ENCODE assay signal across 8 cellular contexts in the genomic region with DNA sequence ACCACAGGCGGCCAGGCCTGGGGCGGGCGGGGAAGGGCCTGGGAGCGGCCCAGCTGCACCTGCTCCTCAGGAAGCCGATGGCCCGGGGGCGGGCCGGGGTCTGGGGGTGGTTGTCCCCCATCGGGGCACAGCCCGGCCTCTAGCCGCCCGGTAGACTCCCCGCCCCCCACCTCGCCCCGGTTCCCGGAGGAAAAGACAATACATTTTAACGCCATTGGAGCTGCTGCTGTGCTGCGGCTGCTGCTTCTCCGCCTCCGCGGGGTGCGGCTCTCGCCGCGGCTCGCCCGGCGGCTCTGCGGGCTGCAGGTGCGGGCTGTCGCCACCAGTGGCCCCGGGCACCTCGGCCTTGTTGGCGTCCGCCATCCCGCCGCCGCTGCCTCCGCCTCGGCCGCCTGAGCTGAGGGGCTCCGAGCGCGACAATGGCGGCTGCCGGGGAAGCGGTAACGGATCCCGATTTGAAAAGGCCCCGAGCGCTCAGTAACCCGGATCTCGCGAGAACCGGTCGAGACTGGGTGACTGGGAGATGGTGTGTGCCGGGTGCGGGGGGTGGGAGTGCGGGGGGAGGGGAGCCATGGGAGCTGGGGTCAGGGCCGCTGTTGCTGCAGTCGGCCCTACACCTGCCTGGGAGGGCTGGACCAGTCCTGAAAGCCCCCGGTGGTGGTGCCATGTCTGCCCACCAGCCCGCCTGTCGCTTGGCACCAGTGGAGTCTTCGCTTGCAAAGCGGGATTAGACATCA. TPM values are rescaled to one million over a fixed set of nuclear protein-coding genes. Genes with fewer than 3 reads are reported as not detected.
DNase-seq lines count a peak whose midpoint lies in the region; ATAC-seq and TF ChIP-seq lines count a peak whose summit lies in the region.

A gene with protein sequence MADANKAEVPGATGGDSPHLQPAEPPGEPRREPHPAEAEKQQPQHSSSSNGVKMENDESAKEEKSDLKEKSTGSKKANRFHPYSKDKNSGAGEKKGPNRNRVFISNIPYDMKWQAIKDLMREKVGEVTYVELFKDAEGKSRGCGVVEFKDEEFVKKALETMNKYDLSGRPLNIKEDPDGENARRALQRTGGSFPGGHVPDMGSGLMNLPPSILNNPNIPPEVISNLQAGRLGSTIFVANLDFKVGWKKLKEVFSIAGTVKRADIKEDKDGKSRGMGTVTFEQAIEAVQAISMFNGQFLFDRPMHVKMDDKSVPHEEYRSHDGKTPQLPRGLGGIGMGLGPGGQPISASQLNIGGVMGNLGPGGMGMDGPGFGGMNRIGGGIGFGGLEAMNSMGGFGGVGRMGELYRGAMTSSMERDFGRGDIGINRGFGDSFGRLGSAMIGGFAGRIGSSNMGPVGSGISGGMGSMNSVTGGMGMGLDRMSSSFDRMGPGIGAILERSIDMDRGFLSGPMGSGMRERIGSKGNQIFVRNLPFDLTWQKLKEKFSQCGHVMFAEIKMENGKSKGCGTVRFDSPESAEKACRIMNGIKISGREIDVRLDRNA (minus strand): TSS at position 421 of the 737 bp plus-strand sequence. CDS start 58 bp downstream, at position 363.

- no peaks in the 10 kb centered on the region for H3K4me1 ChIP-seq in NT2/D1 (ENCODE audit: insufficient read depth, insufficient read length)

- CTCF ChIA-PET in BJ (lab: Yijun Ruan, JAX) = no interaction called here

- H3K36me3 Mint-ChIP-seq in naive B cell = peaks cover 0 to 13% of the 10 kb centered on the region in 2 donors
- H3K36me3 Mint-ChIP-seq in stimulated activated memory B cell treated with anti-CD40 and anti-IgM and Interleukin-4, amounts not matched to agents 10 μg/mL and 1 μg/mL and 100 μg/mL, for 72 hours = peaks cover 15% of the 10 kb centered on the region

- H3K9ac ChIP-seq in NT2/D1 (ENCODE audit: insufficient read length, low read depth) = peak within 1 kb of the TSS; percentile 82

- H3K4me3 Mint-ChIP-seq in naive B cell = peak within 1 kb of the TSS; percentile 85 to 96 (median 92)
- peak within 1 kb of the TSS; percentile 82 for H3K4me3 Mint-ChIP-seq in stimulated activated memory B cell treated with anti-CD40 and anti-IgM and Interleukin-4, amounts not matched to agents 10 μg/mL and 1 μg/mL and 100 μg/mL, for 72 hours

- H3K4me3 ChIP-seq in BJ (ENCODE audit: low read depth, low read length) (peak within 1 kb of the TSS; percentile 73), NT2/D1 (ENCODE audit: insufficient read length, low read depth) (peak within 1 kb of the TSS; percentile 59), fibroblast of mammary gland (ENCODE audit: control insufficient read depth, low read depth, low read length) (peak within 1 kb of the TSS; percentile 48)

- H3K9me3 ChIP-seq in NT2/D1 (ENCODE audit: insufficient read depth, low read length) = no peaks in the 10 kb centered on the region

- ATAC-seq in GM19324 (IDR thresholded peaks at IDR 0.05; ENCODE audit: low FRiP score, unreplicated experiment) = peak; percentile 82
- ATAC-seq in HG03460 (IDR thresholded peaks at IDR 0.05; ENCODE audit: unreplicated experiment) = peak; percentile 75
- peak; percentile 75 to 78 for ATAC-seq in naive B cell (ENCODE audit: low read depth in 2 of 2)
- ATAC-seq in stimulated activated memory B cell treated with anti-CD40 and anti-IgM and Interleukin-4, amounts not matched to agents 10 μg/mL and 1 μg/mL and 100 μg/mL, for 72 hours = peak; percentile 88

- POLR2A ChIA-PET in BJ (lab: Charles Lee) = no interaction called here

- DNase-seq in BJ (ENCODE audit: low read depth) (no peak), NT2/D1 (ENCODE audit: low read depth, low spot score) (peak; percentile 72), fibroblast of mammary gland (ENCODE audit: low read depth) (peak; percentile 45), naive B cell (peak; percentile 49)
- DNase-seq in activated T-helper 1 cell treated with anti-CD3 and anti-CD28 coated beads, Interleukin-2, amount 50 U/mL, for 16 hours (ENCODE audit: low read depth in 1 of 2, low spot score in 1 of 2) = peak; percentile 17 to 20

- H3K9me3 Mint-ChIP-seq in naive B cell = peaks cover 0 to 6% (median 2%) of the 10 kb centered on the region in 7 donors
- no peaks in the 10 kb centered on the region for H3K9me3 Mint-ChIP-seq in stimulated activated memory B cell treated with anti-CD40 and anti-IgM and Interleukin-4, amounts not matched to agents 10 μg/mL and 1 μg/mL and 100 μg/mL, for 72 hours

- peak within 1 kb of the TSS; percentile 87 to 98 (median 93) for H3K27ac Mint-ChIP-seq in naive B cell
- peak within 1 kb of the TSS; percentile 85 for H3K27ac Mint-ChIP-seq in stimulated activated memory B cell treated with anti-CD40 and anti-IgM and Interleukin-4, amounts not matched to agents 10 μg/mL and 1 μg/mL and 100 μg/mL, for 72 hours

- H3K27me3 Mint-ChIP-seq in naive B cell = peaks cover 4 to 14% (median 10%) of the 10 kb centered on the region in 3 donors
- H3K27me3 Mint-ChIP-seq in stimulated activated memory B cell treated with anti-CD40 and anti-IgM and Interleukin-4, amounts not matched to agents 10 μg/mL and 1 μg/mL and 100 μg/mL, for 72 hours = peaks cover 10% of the 10 kb centered on the region

- H3K4me1 Mint-ChIP-seq in naive B cell = peaks cover 13 to 25% (median 14%) of the 10 kb centered on the region in 3 donors
- H3K4me1 Mint-ChIP-seq in stimulated activated memory B cell treated with anti-CD40 and anti-IgM and Interleukin-4, amounts not matched to agents 10 μg/mL and 1 μg/mL and 100 μg/mL, for 72 hours = peaks cover 30% of the 10 kb centered on the region

- TF ChIP-seq CTCF in BJ (IDR thresholded peaks at IDR 0.05; ENCODE audit: insufficient read depth, low read depth, low read length) = no peak
- no peak for TF ChIP-seq CTCF in fibroblast of mammary gland (conservative IDR thresholded peaks at IDR 0.05; ENCODE audit: control insufficient read depth, insufficient read depth, low read depth, low read length)

- H3K27me3 ChIP-seq in BJ (ENCODE audit: control insufficient read depth, insufficient read depth, low read length) = no peaks in the 10 kb centered on the region
- H3K27me3 ChIP-seq in NT2/D1 (ENCODE audit: insufficient read depth, insufficient read length) = no peaks in the 10 kb centered on the region

- H3K36me3 ChIP-seq in BJ (ENCODE audit: control insufficient read depth, insufficient read depth, low read length) = no peaks in the 10 kb centered on the region
- H3K36me3 ChIP-seq in NT2/D1 (ENCODE audit: insufficient read depth, insufficient read length, low read length) = no peaks in the 10 kb centered on the region

RNA-seq across cellular contexts. Expression of the gene that starts here (rescaled TPM):
- 5.5 and 11.8 TPM in 2 replicates for polyA plus RNA-seq in BJ (2011; rRNA removed)
- 5.9 and 7.2 TPM in 2 replicates for polyA minus RNA-seq in BJ (2011; rRNA and poly(A)+ RNA removed)
- 1 to 10 TPM; 1.1 to 6.7 (median 3.6) TPM for polyA plus RNA-seq in naive B cell (ENCODE audit: low read depth in 6 of 6)
